15 cellular contexts compared by ENCODE assay signal in genomic region chr10:14474656-14475055, GRCh38.
"Had no signal": no experiment of that assay in that cellular context is flagged by ENCODE, and none has a peak within 500 bp of the region (broad histone marks: within the 10 kb centered on the region; RNA-seq: fewer than 3 reads in every experiment).

No MANE protein-coding gene starts in this region.

- H3K4me3 ChIP-seq: left lung, thyroid gland, uterus had no signal

- H3K9me3 ChIP-seq: left lung, thyroid gland, uterus had no signal

- H3K27me3 ChIP-seq: thyroid gland, uterus had no signal

- ATAC-seq: activated CD8-positive, alpha-beta T cell treated with anti-CD3 and anti-CD28 coated beads, Interleukin-2, amount 10 ng/mL, durations not matched to agents 7 days and 5 days; left lung; stimulated activated effector memory CD8-positive, alpha-beta T cell treated with anti-CD3 and anti-CD28 coated beads, Interleukin-12 subunit alpha, Interleukin-12 subunit beta, amount 100 ng/mL, for 72 hours had no signal

- H3K9ac ChIP-seq: parathyroid adenoma had no signal

- H3K36me3 ChIP-seq: left lung, thyroid gland, uterus, WERI-Rb-1 had no signal

- DNase-seq: activated CD4-positive, alpha-beta T cell treated with anti-CD3 and anti-CD28 coated beads for 4 hours; activated CD8-positive, alpha-beta T cell treated with anti-CD3 and anti-CD28 coated beads, Interleukin-2, amount 10 ng/mL, durations not matched to agents 7 days and 5 days; activated naive CD4-positive, alpha-beta T cell treated with anti-CD3 and anti-CD28 coated beads for 36 hours; central memory CD4-positive, alpha-beta T cell; cortex of kidney; effector CD8-positive, alpha-beta T cell; islet precursor cell; left lung; small intestine; T-helper 1 cell; thyroid gland; uterus; WERI-Rb-1 had no signal

- H2AFZ ChIP-seq: parathyroid adenoma had no signal

- H3K27ac ChIP-seq: left lung, parathyroid adenoma, thyroid gland, uterus, WERI-Rb-1 had no signal

- H3K4me1 ChIP-seq: left lung, parathyroid adenoma, thyroid gland, uterus had no signal
